14 cellular contexts compared by ENCODE assay signal in genomic region chr9:73079326-73079725, GRCh38.
DNase-seq lines count a peak whose midpoint lies in the region; ATAC-seq and TF ChIP-seq lines count a peak whose summit lies in the region.
"Had no signal": no experiment of that assay in that cellular context is flagged by ENCODE, and none has a peak within 500 bp of the region (broad histone marks: within the 10 kb centered on the region; RNA-seq: fewer than 3 reads in every experiment).

No MANE protein-coding gene starts in this region.

- H3K4me2 ChIP-seq in H9 (ENCODE audit: insufficient read depth, insufficient read length, low read length), result no peak overlapping the region

- no peak overlapping the region for H3K4me3 ChIP-seq in epithelial cell of esophagus (ENCODE audit: low read length)
- H3K4me3 ChIP-seq: pancreas had no signal

- no CpG with 5 or more reads among the region's 1 CpG for WGBS in H9 (ENCODE audit: extremely low coverage, insufficient read length, low lambda C conversion rate)

- peaks cover 24 to 26% of the 10 kb centered on the region in 2 experiments for H3K4me1 Mint-ChIP-seq in H9
- H3K4me1 Mint-ChIP-seq: memory B cell had no signal

- H2AFZ ChIP-seq in H9 (ENCODE audit: low read length), result no peak overlapping the region

- H3K9me3 Mint-ChIP-seq in H9, result no peaks in the 10 kb centered on the region
- H3K9me3 Mint-ChIP-seq: activated CD4-positive, alpha-beta memory T cell treated with anti-CD3 and anti-CD28 coated beads for 36 hours; activated naive CD4-positive, alpha-beta T cell treated with anti-CD3 and anti-CD28 coated beads, Interleukin-2, amount 50 U/mL, for 72 hours; memory B cell had no signal

- H3K4me3 Mint-ChIP-seq in H9, result no peak overlapping the region
- H3K4me3 Mint-ChIP-seq: activated CD4-positive, alpha-beta memory T cell treated with anti-CD3 and anti-CD28 coated beads for 36 hours; memory B cell had no signal

- H3K23me2 ChIP-seq in H9 (ENCODE audit: insufficient read length, low read depth, low read length, poor library complexity, severe bottlenecking), result no peaks in the 10 kb centered on the region

- H4K5ac ChIP-seq in H9 (ENCODE audit: insufficient read length, low read depth, low read length), result no peak overlapping the region

- H2BK5ac ChIP-seq in H9 (ENCODE audit: insufficient read length, low read length), result no peak overlapping the region

- no peaks in the 10 kb centered on the region for H4K20me1 ChIP-seq in H9 (ENCODE audit: control insufficient read depth, insufficient read depth, insufficient read length)

- no peak overlapping the region for H3K14ac ChIP-seq in H9 (ENCODE audit: insufficient read depth, low read length)

- H3K56ac ChIP-seq in H9 (ENCODE audit: insufficient read length, low read depth, low read length), result no peak overlapping the region

- no peak overlapping the region for H4K91ac ChIP-seq in H9 (ENCODE audit: insufficient read length, low read depth, low read length)

- peak; percentile 50; the same call in 2 of the 3 replicates for TF ChIP-seq CTCF in H9 (conservative IDR thresholded peaks at IDR 0.05)
- peak; percentile 63 for TF ChIP-seq CTCF in epithelial cell of esophagus (IDR thresholded peaks at IDR 0.05; ENCODE audit: insufficient read depth, low read depth, low read length, missing control alignments)

- no peak overlapping the region for H2AK5ac ChIP-seq in H9 (ENCODE audit: insufficient read length, low read length)

- H2BK20ac ChIP-seq in H9 (ENCODE audit: low read depth, low read length, poor library complexity, severe bottlenecking), result no peak overlapping the region

- H3K27me3 ChIP-seq in H9 (ENCODE audit: insufficient read depth, low read length), result no peaks in the 10 kb centered on the region
- H3K27me3 ChIP-seq: pancreas had no signal

- no peak overlapping the region for H3K27ac ChIP-seq in H9 (ENCODE audit: insufficient read length, low read depth, low read length)
- H3K27ac ChIP-seq: pancreas had no signal

- no peak overlapping the region for H3K27ac Mint-ChIP-seq in H9
- H3K27ac Mint-ChIP-seq: activated CD4-positive, alpha-beta memory T cell treated with anti-CD3 and anti-CD28 coated beads for 36 hours; activated naive CD4-positive, alpha-beta T cell treated with anti-CD3 and anti-CD28 coated beads, Interleukin-2, amount 50 U/mL, for 72 hours; memory B cell had no signal

- no peak overlapping the region for H3T11ph ChIP-seq in H9 (ENCODE audit: low read length)

- H3K23ac ChIP-seq in H9 (ENCODE audit: insufficient read length, low read depth, low read length), result no peak overlapping the region

- no peak for ATAC-seq in HG03280 (IDR thresholded peaks at IDR 0.05; ENCODE audit: unreplicated experiment)
- ATAC-seq: activated naive CD4-positive, alpha-beta T cell treated with anti-CD3 and anti-CD28 coated beads, Interleukin-2, amount 50 U/mL, for 72 hours had no signal

- H2BK120ac ChIP-seq in H9 (ENCODE audit: low read depth, low read length, poor library complexity, severe bottlenecking), result no peak overlapping the region

- H2BK12ac ChIP-seq in H9 (ENCODE audit: insufficient read length, low read depth, low read length), result no peak overlapping the region

- no peak overlapping the region for H4K8ac ChIP-seq in H9 (replicated peaks; ENCODE audit: insufficient read length, low read depth, low read length)

- H3K79me2 ChIP-seq in H9 (ENCODE audit: insufficient read depth, low read length), result no peaks in the 10 kb centered on the region

- no peaks in the 10 kb centered on the region; the same call in 1 of the 2 replicates for H3K4me1 ChIP-seq in H9 (ENCODE audit: insufficient read depth, low read length)
- H3K4me1 ChIP-seq: pancreas had no signal

- no peak overlapping the region for H3K4ac ChIP-seq in H9 (ENCODE audit: low read depth, low read length)

- no peak overlapping the region for H3K9ac ChIP-seq in H9 (ENCODE audit: extremely low read depth, insufficient read length, low read length)

- H3K18ac ChIP-seq in H9 (ENCODE audit: insufficient read length, low read depth, low read length), result no peak overlapping the region

- no peaks in the 10 kb centered on the region for H3K9me3 ChIP-seq in H9 (ENCODE audit: control insufficient read depth, low read depth, low read length)
- H3K9me3 ChIP-seq: pancreas had no signal

- no peaks in the 10 kb centered on the region for H3K79me1 ChIP-seq in H9 (ENCODE audit: insufficient read depth, low read depth, low read length, poor library complexity, severe bottlenecking)

- no peaks in the 10 kb centered on the region for H3K36me3 Mint-ChIP-seq in H9 (ENCODE audit: insufficient read depth in 1 of 3, low read depth in 3 of 3)
- H3K36me3 Mint-ChIP-seq: activated CD4-positive, alpha-beta memory T cell treated with anti-CD3 and anti-CD28 coated beads for 36 hours; activated naive CD4-positive, alpha-beta T cell treated with anti-CD3 and anti-CD28 coated beads, Interleukin-2, amount 50 U/mL, for 72 hours; memory B cell had no signal

- no peak overlapping the region for H2BK15ac ChIP-seq in H9 (ENCODE audit: low read depth, low read length)

- H3K27me3 Mint-ChIP-seq in H9 (ENCODE audit: low read depth), result no peaks in the 10 kb centered on the region
- H3K27me3 Mint-ChIP-seq: memory B cell had no signal

- DNase-seq in H9, result no peak
- DNase-seq in NCI-H69 (lab: John Stamatoyannopoulos, UW), result peak; percentile 66
- peak; percentile 74 for DNase-seq in epithelial cell of esophagus (ENCODE audit: low read depth)
- DNase-seq in renal cortical epithelial cell (ENCODE audit: low read depth), result peak; percentile 56
- no peak for DNase-seq in C1 segment of cervical spinal cord (lab: John Stamatoyannopoulos, UW)
- no peak for DNase-seq in anterior cingulate cortex (lab: John Stamatoyannopoulos, UW)
- DNase-seq: activated CD4-positive, alpha-beta memory T cell treated with anti-CD3 and anti-CD28 coated beads for 36 hours; NCI-H446 treated with DMSO at 0.1 percent for 48 hours; pancreas; stimulated activated CD4-positive, alpha-beta T cell treated with anti-CD3 and anti-CD28 coated beads, Interleukin-1b, Interleukin-23, amount 100 ng/mL, for 48 hours; stimulated activated naive CD4-positive, alpha-beta T cell treated with Interleukin-2 at 50 U/mL for 16 hours had no signal

Comparison
In these comparisons a context has a peak if more than half of its experiments do, and no peak if none do; other contexts are left out.
1. DNase-seq: peak in NCI-H69 (single experiment), epithelial cell of esophagus (single experiment) and renal cortical epithelial cell (single experiment); none in H9 (single experiment), C1 segment of cervical spinal cord (0 of 14) and anterior cingulate cortex (0 of 58).